ENCODE assay signal across 1 cellular context in genomic region chr1:158799689-158800088, GRCh38.
A peak's percentile ranks its signal among the peaks of the same experiment; 100 is the strongest.
TF ChIP-seq lines count a peak whose summit lies in the region.

No MANE protein-coding gene starts in this region.

TF ChIP-seq in K562, 482 proteins besides CTCF, POLR2A, EP300 and RAD21 (continued from another document):
- TF ChIP-seq, protein P1, sequence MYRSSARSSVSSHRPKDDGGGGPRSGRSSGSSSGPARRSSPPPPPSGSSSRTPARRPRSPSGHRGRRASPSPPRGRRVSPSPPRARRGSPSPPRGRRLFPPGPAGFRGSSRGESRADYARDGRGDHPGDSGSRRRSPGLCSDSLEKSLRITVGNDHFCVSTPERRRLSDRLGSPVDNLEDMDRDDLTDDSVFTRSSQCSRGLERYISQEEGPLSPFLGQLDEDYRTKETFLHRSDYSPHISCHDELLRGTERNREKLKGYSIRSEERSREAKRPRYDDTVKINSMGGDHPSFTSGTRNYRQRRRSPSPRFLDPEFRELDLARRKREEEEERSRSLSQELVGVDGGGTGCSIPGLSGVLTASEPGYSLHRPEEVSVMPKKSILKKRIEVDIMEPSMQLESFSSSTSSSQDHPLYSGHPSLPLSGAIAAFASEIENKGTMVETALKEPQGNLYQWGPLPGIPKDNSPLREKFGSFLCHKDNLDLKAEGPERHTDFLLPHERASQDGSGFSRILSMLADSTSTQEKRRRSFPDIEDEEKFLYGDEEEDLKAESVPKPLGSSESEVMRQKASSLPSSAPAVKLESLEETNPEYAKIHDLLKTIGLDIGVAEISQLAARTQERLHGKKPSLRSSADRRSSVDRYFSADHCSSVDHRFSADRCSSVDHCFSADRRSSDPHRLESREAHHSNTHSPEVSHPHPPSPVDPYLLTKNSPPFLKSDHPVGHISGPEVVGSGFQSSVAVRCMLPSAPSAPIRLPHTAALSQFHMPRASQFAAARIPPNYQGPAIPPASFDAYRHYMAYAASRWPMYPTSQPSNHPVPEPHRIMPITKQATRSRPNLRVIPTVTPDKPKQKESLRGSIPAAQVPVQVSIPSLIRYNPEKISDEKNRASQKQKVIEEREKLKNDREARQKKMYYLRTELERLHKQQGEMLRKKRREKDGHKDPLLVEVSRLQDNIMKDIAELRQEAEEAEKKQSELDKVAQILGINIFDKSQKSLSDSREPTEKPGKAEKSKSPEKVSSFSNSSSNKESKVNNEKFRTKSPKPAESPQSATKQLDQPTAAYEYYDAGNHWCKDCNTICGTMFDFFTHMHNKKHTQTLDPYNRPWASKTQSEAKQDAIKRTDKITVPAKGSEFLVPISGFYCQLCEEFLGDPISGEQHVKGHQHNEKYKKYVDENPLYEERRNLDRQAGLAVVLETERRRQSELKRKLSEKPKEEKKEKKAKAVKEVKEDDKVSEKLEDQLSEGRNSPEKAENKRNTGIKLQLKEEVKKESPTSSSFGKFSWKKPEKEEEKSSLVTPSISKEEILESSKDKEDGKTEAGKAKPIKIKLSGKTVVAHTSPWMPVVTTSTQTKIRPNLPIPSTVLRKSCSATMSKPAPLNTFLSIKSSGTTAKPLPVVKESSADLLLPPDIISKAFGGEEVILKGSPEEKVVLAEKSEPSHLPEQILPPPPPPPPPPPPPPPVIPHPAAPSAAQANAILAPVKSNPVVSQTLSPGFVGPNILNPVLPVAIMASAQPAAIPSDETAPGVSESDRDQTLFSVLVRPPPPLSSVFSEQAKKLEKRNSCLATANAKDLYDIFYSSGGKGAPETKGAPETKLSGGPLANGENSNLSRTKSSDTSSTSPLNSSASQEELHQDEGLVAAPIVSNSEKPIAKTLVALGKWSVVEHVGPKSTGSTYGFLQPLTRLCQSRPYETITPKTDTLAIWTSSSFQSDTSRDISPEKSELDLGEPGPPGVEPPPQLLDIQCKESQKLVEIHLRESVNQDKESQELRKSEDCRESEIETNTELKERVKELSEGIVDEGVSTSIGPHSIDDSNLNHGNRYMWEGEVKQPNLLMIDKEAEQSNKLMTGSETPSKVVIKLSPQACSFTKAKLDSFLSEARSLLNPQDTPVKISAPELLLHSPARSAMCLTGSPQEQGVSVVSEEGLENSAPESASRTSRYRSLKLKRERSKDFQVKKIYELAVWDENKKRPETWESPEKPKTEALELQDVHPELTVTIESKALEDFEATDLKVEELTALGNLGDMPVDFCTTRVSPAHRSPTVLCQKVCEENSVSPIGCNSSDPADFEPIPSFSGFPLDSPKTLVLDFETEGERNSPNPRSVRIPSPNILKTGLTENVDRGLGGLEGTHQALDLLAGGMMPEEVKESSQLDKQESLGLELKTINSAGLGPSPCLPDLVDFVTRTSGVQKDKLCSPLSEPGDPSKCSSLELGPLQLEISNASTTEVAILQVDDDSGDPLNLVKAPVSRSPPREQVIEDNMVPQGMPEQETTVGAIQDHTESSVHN (IDR thresholded peaks at IDR 0.05; ENCODE audit: borderline replicate concordance in 1 of 2, low read depth in 1 of 2): no peak
- TF ChIP-seq NR2C1 (IDR thresholded peaks at IDR 0.05) (no peak), NR2C1 (tag; IDR thresholded peaks at IDR 0.05) (peak; percentile 14; the same call in 1 of the 2 replicates), ZNF277 (CRISPR knock-in tag; IDR thresholded peaks at IDR 0.05; ENCODE audit: borderline replicate concordance) (no peak), ZNF354B (CRISPR knock-in tag; IDR thresholded peaks at IDR 0.05) (no peak), CBFA2T3 (IDR thresholded peaks at IDR 0.05) (peak; percentile 71), ZNF408 (CRISPR knock-in tag; IDR thresholded peaks at IDR 0.05; ENCODE audit: low read depth) (no peak), ZC3H11A (IDR thresholded peaks at IDR 0.05; ENCODE audit: low read depth, low read length) (no peak), CREM (IDR thresholded peaks at IDR 0.05; ENCODE audit: low read depth) (0 out of 2 replicates have a peak, but pooled peaks have one; percentile 9), SMARCA5 (IDR thresholded peaks at IDR 0.05) (no peak), MBD1 (CRISPR knock-in tag; IDR thresholded peaks at IDR 0.05) (no peak), ZNF436 (CRISPR knock-in tag; IDR thresholded peaks at IDR 0.05) (no peak), ZNF41 (CRISPR knock-in tag; conservative IDR thresholded peaks at IDR 0.05) (no peak), NCOA2 (IDR thresholded peaks at IDR 0.05; ENCODE audit: partially characterized antibody in 2 of 2) (no peak), JUN (IDR thresholded peaks at IDR 0.05; ENCODE audit: borderline replicate concordance, low read depth, low read length) (peak; percentile 84; the same call in 1 of the 2 replicates), JUN (CRISPR knock-in tag; IDR thresholded peaks at IDR 0.05; ENCODE audit: borderline replicate concordance) (no peak), CSDE1 (IDR thresholded peaks at IDR 0.05) (no peak), ZNF57 (CRISPR knock-in tag; IDR thresholded peaks at IDR 0.05) (no peak), TBP (optimal IDR thresholded peaks at IDR 0.05; ENCODE audit: low read depth, low read length) (no peak), SMAD4 (CRISPR knock-in tag; conservative IDR thresholded peaks at IDR 0.05) (peak; percentile 68), ZNF347 (CRISPR knock-in tag; IDR thresholded peaks at IDR 0.05; ENCODE audit: low read depth) (no peak), TCF3 (CRISPR knock-in tag; IDR thresholded peaks at IDR 0.05) (peak; percentile 38; the same call in 1 of the 2 replicates), ZNF589 (CRISPR knock-in tag; IDR thresholded peaks at IDR 0.05; ENCODE audit: low read depth) (peak; percentile 80), GTF2E2 (tag; IDR thresholded peaks at IDR 0.05) (no peak), ZNF707 (CRISPR knock-in tag; conservative IDR thresholded peaks at IDR 0.05) (no peak)
- TF ChIP-seq, protein P2, sequence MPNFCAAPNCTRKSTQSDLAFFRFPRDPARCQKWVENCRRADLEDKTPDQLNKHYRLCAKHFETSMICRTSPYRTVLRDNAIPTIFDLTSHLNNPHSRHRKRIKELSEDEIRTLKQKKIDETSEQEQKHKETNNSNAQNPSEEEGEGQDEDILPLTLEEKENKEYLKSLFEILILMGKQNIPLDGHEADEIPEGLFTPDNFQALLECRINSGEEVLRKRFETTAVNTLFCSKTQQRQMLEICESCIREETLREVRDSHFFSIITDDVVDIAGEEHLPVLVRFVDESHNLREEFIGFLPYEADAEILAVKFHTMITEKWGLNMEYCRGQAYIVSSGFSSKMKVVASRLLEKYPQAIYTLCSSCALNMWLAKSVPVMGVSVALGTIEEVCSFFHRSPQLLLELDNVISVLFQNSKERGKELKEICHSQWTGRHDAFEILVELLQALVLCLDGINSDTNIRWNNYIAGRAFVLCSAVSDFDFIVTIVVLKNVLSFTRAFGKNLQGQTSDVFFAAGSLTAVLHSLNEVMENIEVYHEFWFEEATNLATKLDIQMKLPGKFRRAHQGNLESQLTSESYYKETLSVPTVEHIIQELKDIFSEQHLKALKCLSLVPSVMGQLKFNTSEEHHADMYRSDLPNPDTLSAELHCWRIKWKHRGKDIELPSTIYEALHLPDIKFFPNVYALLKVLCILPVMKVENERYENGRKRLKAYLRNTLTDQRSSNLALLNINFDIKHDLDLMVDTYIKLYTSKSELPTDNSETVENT (CRISPR knock-in tag; IDR thresholded peaks at IDR 0.05): no peak
- TF ChIP-seq, protein P3, sequence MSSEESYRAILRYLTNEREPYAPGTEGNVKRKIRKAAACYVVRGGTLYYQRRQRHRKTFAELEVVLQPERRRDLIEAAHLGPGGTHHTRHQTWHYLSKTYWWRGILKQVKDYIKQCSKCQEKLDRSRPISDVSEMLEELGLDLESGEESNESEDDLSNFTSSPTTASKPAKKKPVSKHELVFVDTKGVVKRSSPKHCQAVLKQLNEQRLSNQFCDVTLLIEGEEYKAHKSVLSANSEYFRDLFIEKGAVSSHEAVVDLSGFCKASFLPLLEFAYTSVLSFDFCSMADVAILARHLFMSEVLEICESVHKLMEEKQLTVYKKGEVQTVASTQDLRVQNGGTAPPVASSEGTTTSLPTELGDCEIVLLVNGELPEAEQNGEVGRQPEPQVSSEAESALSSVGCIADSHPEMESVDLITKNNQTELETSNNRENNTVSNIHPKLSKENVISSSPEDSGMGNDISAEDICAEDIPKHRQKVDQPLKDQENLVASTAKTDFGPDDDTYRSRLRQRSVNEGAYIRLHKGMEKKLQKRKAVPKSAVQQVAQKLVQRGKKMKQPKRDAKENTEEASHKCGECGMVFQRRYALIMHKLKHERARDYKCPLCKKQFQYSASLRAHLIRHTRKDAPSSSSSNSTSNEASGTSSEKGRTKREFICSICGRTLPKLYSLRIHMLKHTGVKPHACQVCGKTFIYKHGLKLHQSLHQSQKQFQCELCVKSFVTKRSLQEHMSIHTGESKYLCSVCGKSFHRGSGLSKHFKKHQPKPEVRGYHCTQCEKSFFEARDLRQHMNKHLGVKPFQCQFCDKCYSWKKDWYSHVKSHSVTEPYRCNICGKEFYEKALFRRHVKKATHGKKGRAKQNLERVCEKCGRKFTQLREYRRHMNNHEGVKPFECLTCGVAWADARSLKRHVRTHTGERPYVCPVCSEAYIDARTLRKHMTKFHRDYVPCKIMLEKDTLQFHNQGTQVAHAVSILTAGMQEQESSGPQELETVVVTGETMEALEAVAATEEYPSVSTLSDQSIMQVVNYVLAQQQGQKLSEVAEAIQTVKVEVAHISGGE (CRISPR knock-in tag; IDR thresholded peaks at IDR 0.05): peak in 1 of 3 experiments; percentile 60; a peak in 1 of 6 replicates
